ENCODE assay signal across 20 cellular contexts in the genomic region with DNA sequence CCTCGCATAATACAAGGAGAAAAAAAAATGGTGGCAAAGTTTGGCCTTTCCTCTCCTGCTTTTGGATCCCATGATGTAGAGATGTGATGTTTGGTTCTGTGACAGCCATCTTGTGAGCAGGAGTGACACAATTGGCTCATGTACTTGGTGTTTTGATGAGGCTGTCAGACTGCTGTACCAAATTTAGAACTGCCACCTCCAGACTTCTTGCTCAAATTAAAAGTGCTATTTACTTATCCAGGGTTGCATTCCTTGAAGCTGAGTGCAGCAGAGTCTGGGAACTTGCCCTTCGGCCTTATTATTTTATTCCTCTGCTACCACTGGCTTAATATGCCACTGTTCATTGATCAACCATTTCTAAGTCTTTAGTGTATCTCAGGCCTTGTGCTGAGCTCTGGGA. TPM values are rescaled to one million over a fixed set of nuclear protein-coding genes. Genes with fewer than 3 reads are reported as not detected.
DNase-seq lines count a peak whose midpoint lies in the region; ATAC-seq and TF ChIP-seq lines count a peak whose summit lies in the region.
"Had no signal": no experiment of that assay in that cellular context is flagged by ENCODE, and none has a peak within 500 bp of the region (broad histone marks: within the 10 kb centered on the region; RNA-seq: fewer than 3 reads in every experiment).

No MANE protein-coding gene starts in this region.

- H3K4me1 Mint-ChIP-seq in stimulated activated effector memory CD8-positive, alpha-beta T cell treated with anti-CD3 and anti-CD28 coated beads, Interleukin-12 subunit alpha, Interleukin-12 subunit beta, amount 100 ng/mL, for 72 hours = peaks cover 11% of the 10 kb centered on the region

- H3K4me3 ChIP-seq in AG10803 (ENCODE audit: low read length) = no peak overlapping the region
- no peak overlapping the region for H3K4me3 ChIP-seq in ascending aorta
- H3K4me3 ChIP-seq in fibroblast of villous mesenchyme (ENCODE audit: low read depth, low read length) = no peak overlapping the region
- no peak overlapping the region for H3K4me3 ChIP-seq in colonic mucosa
- H3K4me3 ChIP-seq: PC-9 had no signal

- peak; percentile 68 for DNase-seq in AG10803 (ENCODE audit: low read depth)
- DNase-seq in ascending aorta (ENCODE audit: low spot score in 2 of 2) = peak in 1 of 2 donors; percentile 67
- peak; percentile 11 for DNase-seq in fibroblast of villous mesenchyme (ENCODE audit: low read depth)
- no peak for DNase-seq in stimulated activated effector memory CD8-positive, alpha-beta T cell treated with anti-CD3 and anti-CD28 coated beads, Interleukin-12 subunit alpha, Interleukin-12 subunit beta, amount 100 ng/mL, for 72 hours (ENCODE audit: low spot score in 2 of 2)
- DNase-seq in activated naive CD4-positive, alpha-beta T cell treated with anti-CD3 and anti-CD28 coated beads, Interleukin-2, amount 50 U/mL, for 16 hours = no peak
- no peak for DNase-seq in colonic mucosa
- DNase-seq in activated naive CD4-positive, alpha-beta T cell treated with anti-CD3 and anti-CD28 coated beads, Interleukin-2, amount 50 U/mL, for 72 hours (ENCODE audit: low spot score in 2 of 2) = no peak
- DNase-seq in GM20000 (ENCODE audit: low spot score) = no peak
- DNase-seq: C1 segment of cervical spinal cord, DND-41, GDM1, H7, Kasumi-1, NCI-H1105 treated with DMSO at 0.1 percent for 48 hours, NCI-H1694 treated with DMSO at 0.1 percent for 48 hours, NCI-H2107, NCI-H2227 treated with DMSO at 0.1 percent for 48 hours, NCI-H524 had no signal

- H3K9me3 Mint-ChIP-seq in stimulated activated effector memory CD8-positive, alpha-beta T cell treated with anti-CD3 and anti-CD28 coated beads, Interleukin-12 subunit alpha, Interleukin-12 subunit beta, amount 100 ng/mL, for 72 hours = no peaks in the 10 kb centered on the region
- H3K9me3 Mint-ChIP-seq in activated naive CD4-positive, alpha-beta T cell treated with anti-CD3 and anti-CD28 coated beads, Interleukin-2, amount 50 U/mL, for 72 hours = peaks cover 0 to 18% of the 10 kb centered on the region in 2 donors

- no peak overlapping the region for H3K4me3 Mint-ChIP-seq in stimulated activated effector memory CD8-positive, alpha-beta T cell treated with anti-CD3 and anti-CD28 coated beads, Interleukin-12 subunit alpha, Interleukin-12 subunit beta, amount 100 ng/mL, for 72 hours
- H3K4me3 Mint-ChIP-seq: IgD-negative memory B cell had no signal

- H3K4me1 ChIP-seq in ascending aorta = peaks cover 0 to 2% of the 10 kb centered on the region in 2 donors
- H3K4me1 ChIP-seq in colonic mucosa = no peaks in the 10 kb centered on the region

- intact Hi-C loops in ascending aorta (cut with DNase I) = loop anchor here (5.0 to 10.0 kb wide), 2 partner anchors 159 to 214 kb away; partner anchors contain the start of gene PFDN4
- intact Hi-C loops in colonic mucosa (cut with DNase I) = no loop called here

- H3K27ac ChIP-seq in ascending aorta (peak overlapping the region; percentile 76 to 77), colonic mucosa (no peak overlapping the region)
- H3K27ac ChIP-seq: PC-9 had no signal

- no peak for TF ChIP-seq CTCF in AG10803 (conservative IDR thresholded peaks at IDR 0.05; ENCODE audit: low read length)
- no peak for TF ChIP-seq CTCF in ascending aorta (IDR thresholded peaks at IDR 0.05)
- TF ChIP-seq CTCF in fibroblast of villous mesenchyme (IDR thresholded peaks at IDR 0.05; ENCODE audit: insufficient read depth, low read depth, low read length) = no peak
- TF ChIP-seq CTCF in colonic mucosa (IDR thresholded peaks at IDR 0.05) = no peak
- TF ChIP-seq CTCF in GM20000 (IDR thresholded peaks at IDR 0.05; ENCODE audit: extremely low read depth, missing control alignments) = no peak

- no peak for ATAC-seq in stimulated activated effector memory CD8-positive, alpha-beta T cell treated with anti-CD3 and anti-CD28 coated beads, Interleukin-12 subunit alpha, Interleukin-12 subunit beta, amount 100 ng/mL, for 72 hours
- no peak for ATAC-seq in activated naive CD4-positive, alpha-beta T cell treated with anti-CD3 and anti-CD28 coated beads, Interleukin-2, amount 50 U/mL, for 72 hours

- no peak overlapping the region for H3K9ac ChIP-seq in colonic mucosa (ENCODE audit: low read depth in 2 of 2, low read length in 2 of 2)

- H3K27me3 ChIP-seq in ascending aorta = no peaks in the 10 kb centered on the region
- H3K27me3 ChIP-seq in colonic mucosa = no peaks in the 10 kb centered on the region

- H3K36me3 ChIP-seq in ascending aorta (no peaks in the 10 kb centered on the region), colonic mucosa (no peaks in the 10 kb centered on the region)

- no peaks in the 10 kb centered on the region for H3K36me3 Mint-ChIP-seq in stimulated activated effector memory CD8-positive, alpha-beta T cell treated with anti-CD3 and anti-CD28 coated beads, Interleukin-12 subunit alpha, Interleukin-12 subunit beta, amount 100 ng/mL, for 72 hours
- no peaks in the 10 kb centered on the region for H3K36me3 Mint-ChIP-seq in activated naive CD4-positive, alpha-beta T cell treated with anti-CD3 and anti-CD28 coated beads, Interleukin-2, amount 50 U/mL, for 72 hours

- peak overlapping the region; percentile 5 for H3K27ac Mint-ChIP-seq in stimulated activated effector memory CD8-positive, alpha-beta T cell treated with anti-CD3 and anti-CD28 coated beads, Interleukin-12 subunit alpha, Interleukin-12 subunit beta, amount 100 ng/mL, for 72 hours
- H3K27ac Mint-ChIP-seq in activated naive CD4-positive, alpha-beta T cell treated with anti-CD3 and anti-CD28 coated beads, Interleukin-2, amount 50 U/mL, for 72 hours = no peak overlapping the region
- H3K27ac Mint-ChIP-seq: IgD-negative memory B cell had no signal

- H3K9me3 ChIP-seq in ascending aorta (peaks cover 0 to 6% of the 10 kb centered on the region in 2 donors), colonic mucosa (no peaks in the 10 kb centered on the region)

RNA-seq across cellular contexts. Expression of gene BCAS1, which starts 21.9 kb away (rescaled TPM):
- total RNA-seq in ascending aorta (not detected), fibroblast of villous mesenchyme (under 0.01 TPM in 2 replicates), colonic mucosa (100 to 1,000 TPM in 1 of 2 donors, 10 to 100 TPM in 1; 67.9 to 154 TPM)
- not detected for total RNA-seq in activated naive CD4-positive, alpha-beta T cell treated with anti-CD3 and anti-CD28 coated beads, Interleukin-2, amount 50 U/mL, for 72 hours

Comparison
In these comparisons a context has a peak if more than half of its experiments do, and no peak if none do; other contexts are left out.
1. DNase-seq: peak in AG10803 (single experiment) and fibroblast of villous mesenchyme (single experiment); none in stimulated activated effector memory CD8-positive, alpha-beta T cell treated with anti-CD3 and anti-CD28 coated beads, Interleukin-12 subunit alpha, Interleukin-12 subunit beta, amount 100 ng/mL, for 72 hours (0 of 2), activated naive CD4-positive, alpha-beta T cell treated with anti-CD3 and anti-CD28 coated beads, Interleukin-2, amount 50 U/mL, for 16 hours (single experiment), colonic mucosa (single experiment), activated naive CD4-positive, alpha-beta T cell treated with anti-CD3 and anti-CD28 coated beads, Interleukin-2, amount 50 U/mL, for 72 hours (0 of 2) and GM20000 (single experiment).
2. RNA of gene BCAS1, which starts 21.9 kb away (total RNA-seq): 67.9 to 154 TPM in colonic mucosa; not detected in activated naive CD4-positive, alpha-beta T cell treated with anti-CD3 and anti-CD28 coated beads, Interleukin-2, amount 50 U/mL, for 72 hours, not detected in ascending aorta (single experiment) and under 0.01 TPM in fibroblast of villous mesenchyme; every median in the first group is over 10 times any median in the second.